In the genomic region with DNA sequence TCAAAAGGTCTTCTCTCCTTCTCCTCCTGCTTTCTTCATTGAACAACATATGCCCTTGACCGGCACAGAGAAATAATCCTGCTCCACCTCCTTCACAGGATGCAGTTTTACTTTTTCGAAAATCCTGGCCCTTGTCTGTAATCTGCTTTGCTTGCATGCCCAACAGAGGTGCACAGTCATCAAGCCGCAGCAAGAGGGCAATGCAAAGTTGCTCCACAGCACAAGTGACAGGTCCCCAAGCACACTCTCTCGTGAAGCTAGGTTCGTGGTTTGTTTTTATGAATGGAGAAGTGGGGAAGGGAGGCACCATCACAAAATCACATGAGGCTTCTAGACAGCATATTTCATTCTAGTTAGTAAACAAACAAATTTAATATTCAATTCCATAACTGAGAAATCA, we compare ENCODE assay signal across 12 cellular contexts.
DNase-seq lines count a peak whose midpoint lies in the region; ATAC-seq and TF ChIP-seq lines count a peak whose summit lies in the region.
"Had no signal": no experiment of that assay in that cellular context is flagged by ENCODE, and none has a peak within 500 bp of the region (broad histone marks: within the 10 kb centered on the region; RNA-seq: fewer than 3 reads in every experiment).

No MANE protein-coding gene starts in this region.

- H3K79me2 ChIP-seq in DND-41 (ENCODE audit: insufficient read depth, low read length) (no peaks in the 10 kb centered on the region), hepatocyte (no peaks in the 10 kb centered on the region)

- no peaks in the 10 kb centered on the region for H3K9me2 ChIP-seq in hepatocyte (replicated peaks; ENCODE audit: insufficient read depth)

- H3K4me3 ChIP-seq in DND-41 (ENCODE audit: low read depth in 1 of 2, low read length in 2 of 2) (no peak overlapping the region), hepatocyte (no peak overlapping the region), stomach (no peak overlapping the region)

- no peak overlapping the region for H3K9ac ChIP-seq in DND-41 (ENCODE audit: low read depth, low read length)

- no peaks in the 10 kb centered on the region for H3K4me1 ChIP-seq in DND-41 (ENCODE audit: insufficient read depth, low read length)
- no peaks in the 10 kb centered on the region for H3K4me1 ChIP-seq in hepatocyte (ENCODE audit: insufficient read depth)
- no peaks in the 10 kb centered on the region for H3K4me1 ChIP-seq in stomach

- ATAC-seq in DND-41 (ENCODE audit: insufficient read depth, low read depth) (0 out of 3 replicates have a peak, but pooled peaks have one; percentile 37), GM19035 (IDR thresholded peaks at IDR 0.05; ENCODE audit: unreplicated experiment) (peak; percentile 77), HG03108 (IDR thresholded peaks at IDR 0.05; ENCODE audit: unreplicated experiment) (peak; percentile 48), HG03280 (IDR thresholded peaks at IDR 0.05; ENCODE audit: unreplicated experiment) (no peak)
- ATAC-seq: activated naive CD8-positive, alpha-beta T cell treated with anti-CD3 and anti-CD28 coated beads, Interleukin-2, amount 50 U/mL, for 24 hours had no signal

- H4K20me1 ChIP-seq in DND-41 (ENCODE audit: insufficient read depth, low read length), result no peaks in the 10 kb centered on the region
- no peaks in the 10 kb centered on the region for H4K20me1 ChIP-seq in hepatocyte (ENCODE audit: insufficient read depth, poor library complexity, severe bottlenecking)

- H3K27ac ChIP-seq in DND-41 (ENCODE audit: low read length) (no peak overlapping the region), hepatocyte (no peak overlapping the region), stomach (no peak overlapping the region)

- H3K9me3 ChIP-seq in DND-41 (ENCODE audit: insufficient read depth, low read length, severe bottlenecking), result no peaks in the 10 kb centered on the region
- no peaks in the 10 kb centered on the region for H3K9me3 ChIP-seq in hepatocyte (ENCODE audit: low read depth)
- H3K9me3 ChIP-seq in stomach, result no peaks in the 10 kb centered on the region

- H3K4me2 ChIP-seq in DND-41 (ENCODE audit: insufficient read depth, low read length) (no peak overlapping the region), hepatocyte (no peak overlapping the region)

- intact Hi-C loops in stomach (cut with DNase I; ENCODE audit: low total_unique reads), result no loop called here

- WGBS in hepatocyte (ENCODE audit: low lambda C conversion rate, missing lambda C conversion rate), result 70% methylated on average over 5 of the region's 5 CpGs
- WGBS in stomach, 5 donors, result 49 to 66% (median 52%) methylated on average over 5 of the region's 5 CpGs

- H3K27me3 ChIP-seq in DND-41 (ENCODE audit: insufficient read depth, low read length, poor library complexity), result no peaks in the 10 kb centered on the region
- no peaks in the 10 kb centered on the region for H3K27me3 ChIP-seq in hepatocyte
- no peaks in the 10 kb centered on the region for H3K27me3 ChIP-seq in stomach

- H2AFZ ChIP-seq in DND-41 (ENCODE audit: low read depth, low read length), result no peak overlapping the region
- H2AFZ ChIP-seq in hepatocyte, result no peak overlapping the region

- no peak for TF ChIP-seq POLR2A in stomach (IDR thresholded peaks at IDR 0.05)

- no peak for TF ChIP-seq CTCF in DND-41 (IDR thresholded peaks at IDR 0.05; ENCODE audit: borderline replicate concordance, extremely low read depth, low read length, poor library complexity, severe bottlenecking)
- no peak for TF ChIP-seq CTCF in hepatocyte (IDR thresholded peaks at IDR 0.05; ENCODE audit: poor library complexity)
- TF ChIP-seq CTCF in stomach (IDR thresholded peaks at IDR 0.05), result no peak

- no peak for TF ChIP-seq EP300 in stomach (IDR thresholded peaks at IDR 0.05)

- H3K36me3 ChIP-seq in DND-41 (ENCODE audit: insufficient read depth, low read length) (no peaks in the 10 kb centered on the region), hepatocyte (replicated peaks; ENCODE audit: insufficient read depth, low read depth) (no peaks in the 10 kb centered on the region), stomach (no peaks in the 10 kb centered on the region)

- DNase-seq in DND-41 (no peak), RPMI8226 (peak; percentile 87), hepatocyte (ENCODE audit: low spot score) (no peak), cerebellar cortex (ENCODE audit: low spot score) (no peak), stomach (no peak)
- DNase-seq: activated CD4-positive, alpha-beta T cell treated with anti-CD3 and anti-CD28 coated beads, Interleukin-2, amount 10 ng/mL, durations not matched to agents 7 days and 5 days; activated naive CD8-positive, alpha-beta T cell treated with anti-CD3 and anti-CD28 coated beads, Interleukin-2, amount 50 U/mL, for 24 hours; Karpas-422; SHP77 had no signal
